13 cellular contexts compared by ENCODE assay signal in the genomic region with DNA sequence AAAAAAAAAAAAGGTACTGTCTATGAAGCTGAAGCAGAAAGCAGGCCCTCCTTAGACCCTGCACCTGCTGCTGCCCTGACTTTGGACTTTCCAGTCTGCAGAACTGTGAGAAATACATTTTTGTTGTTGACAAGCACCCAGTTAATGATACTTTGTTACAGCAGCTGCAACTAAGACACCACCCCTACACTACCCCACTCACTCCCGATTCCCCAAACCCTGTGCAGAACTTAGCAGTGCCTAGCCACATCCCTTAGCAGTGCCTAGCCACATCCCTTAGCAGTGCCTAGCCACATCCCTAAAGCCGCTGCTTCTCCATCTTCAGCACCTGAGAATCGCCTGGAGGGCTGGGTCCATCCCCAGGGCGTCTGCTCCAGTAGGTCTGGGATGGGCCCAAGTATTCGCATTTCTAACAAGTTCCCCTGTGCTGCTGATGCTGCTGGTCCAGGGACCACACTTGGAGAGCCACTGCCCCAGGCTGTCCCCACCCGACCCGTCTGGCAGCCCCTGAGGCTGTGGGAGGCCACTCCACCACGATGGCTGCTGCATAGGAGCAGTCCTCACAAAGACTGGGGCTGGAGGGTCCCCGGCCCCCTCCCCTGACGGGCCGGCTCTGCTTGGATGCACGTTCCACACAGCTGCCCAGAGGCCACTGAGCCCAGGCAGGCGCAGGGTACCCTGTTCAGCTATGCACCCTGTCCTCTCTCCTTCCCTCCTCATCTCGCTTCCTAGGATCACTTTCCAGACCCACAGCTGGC. TPM values are rescaled to one million over a fixed set of nuclear protein-coding genes. Genes with fewer than 3 reads are reported as not detected.
DNase-seq lines count a peak whose midpoint lies in the region; ATAC-seq and TF ChIP-seq lines count a peak whose summit lies in the region.
"Had no signal": no experiment of that assay in that cellular context is flagged by ENCODE, and none has a peak within 500 bp of the region (broad histone marks: within the 10 kb centered on the region; RNA-seq: fewer than 3 reads in every experiment).

No MANE protein-coding gene starts in this region.

- H3K36me3 ChIP-seq in BLaER1 treated with 17β-estradiol and CSF1 and Interleukin-3, amounts not matched to agents 10 nM and 100 nM, result no peaks in the 10 kb centered on the region
- H3K36me3 ChIP-seq in GM23338 (ENCODE audit: insufficient read depth) (no peaks in the 10 kb centered on the region), osteoblast (ENCODE audit: insufficient read depth, low read length) (no peaks in the 10 kb centered on the region)

- no peaks in the 10 kb centered on the region for H3K27me3 ChIP-seq in BLaER1 treated with 17β-estradiol and CSF1 and Interleukin-3, amounts not matched to agents 10 nM and 100 nM
- H3K27me3 ChIP-seq in GM23338 (ENCODE audit: insufficient read depth), result no peaks in the 10 kb centered on the region
- H3K27me3 ChIP-seq in osteoblast (ENCODE audit: insufficient read depth, low read length), result no peaks in the 10 kb centered on the region

- H3K27me3 Mint-ChIP-seq in GM23338 (ENCODE audit: insufficient read depth, low read depth, poor library complexity), result peaks cover 8% of the 10 kb centered on the region

- no peak overlapping the region for H3K4me3 ChIP-seq in BLaER1 treated with 17β-estradiol and CSF1 and Interleukin-3, amounts not matched to agents 10 nM and 100 nM
- H3K4me3 ChIP-seq in GM23338 (no peak overlapping the region), osteoblast (ENCODE audit: insufficient read depth, low read length) (no peak overlapping the region)
- H3K4me3 ChIP-seq: PC-9 had no signal

- no peaks in the 10 kb centered on the region for H4K20me1 ChIP-seq in BLaER1 treated with 17β-estradiol and CSF1 and Interleukin-3, amounts not matched to agents 10 nM and 100 nM
- H4K20me1 ChIP-seq in GM23338 (replicated peaks; ENCODE audit: insufficient read depth) (no peaks in the 10 kb centered on the region), osteoblast (ENCODE audit: insufficient read depth, low read length) (no peaks in the 10 kb centered on the region)

- peak; percentile 23 for DNase-seq in GM23338 (ENCODE audit: low spot score)
- peak; percentile 54 for DNase-seq in islet precursor cell
- DNase-seq in osteoblast (ENCODE audit: insufficient read length, low spot score, missing footprints), result peak; percentile 69
- DNase-seq in NCI-H748 treated with DMSO at 0.1 percent for 48 hours (lab: John Stamatoyannopoulos, UW), result no peak
- DNase-seq in NCI-H1694 treated with DMSO at 0.1 percent for 48 hours (lab: John Stamatoyannopoulos, UW), result no peak
- DNase-seq in activated naive CD4-positive, alpha-beta T cell treated with Interleukin-2 at 50 U/mL for 16 hours, result no peak
- DNase-seq: DMS153, HFFc6, KBM-7, NCI-H446, PC-9, SK-N-SH had no signal

- TF ChIP-seq CTCF in GM23338 (conservative IDR thresholded peaks at IDR 0.05; ENCODE audit: low read depth in 2 of 2), result no peak
- no peak for TF ChIP-seq CTCF in osteoblast (IDR thresholded peaks at IDR 0.05; ENCODE audit: extremely low read depth, low read depth, low read length)

- H3K4me2 ChIP-seq in BLaER1 treated with 17β-estradiol and CSF1 and Interleukin-3, amounts not matched to agents 10 nM and 100 nM, result peak overlapping the region in 7 of 11 experiments; percentile 17 to 68 (median 38); a peak in 12 of 22 replicates
- H3K4me2 ChIP-seq in GM23338 (no peak overlapping the region), osteoblast (ENCODE audit: insufficient read depth, low read length) (no peak overlapping the region)
- H3K4me2 ChIP-seq: PC-9, SK-N-SH had no signal

- ATAC-seq in GM23338, result no peak

- no peaks in the 10 kb centered on the region for H3K36me3 Mint-ChIP-seq in GM23338 (ENCODE audit: low read depth)

- no peak overlapping the region for H3K27ac ChIP-seq in BLaER1 treated with 17β-estradiol and CSF1 and Interleukin-3, amounts not matched to agents 10 nM and 100 nM
- H3K27ac ChIP-seq in GM23338 (ENCODE audit: low read depth) (no peak overlapping the region), osteoblast (ENCODE audit: low read depth, low read length) (no peak overlapping the region)
- H3K27ac ChIP-seq: PC-9 had no signal

- H3K9me2 ChIP-seq in GM23338 (ENCODE audit: insufficient read depth), result no peaks in the 10 kb centered on the region
- H3K9me2 ChIP-seq: SK-N-SH had no signal

- H3K4me1 Mint-ChIP-seq in GM23338, result peaks cover 38% of the 10 kb centered on the region

- H3K4me1 ChIP-seq in BLaER1 treated with 17β-estradiol and CSF1 and Interleukin-3, amounts not matched to agents 10 nM and 100 nM, result peaks cover 0 to 57% (median 48%) of the 10 kb centered on the region in 10 experiments; a peak in 16 of 20 replicates
- H3K4me1 ChIP-seq in GM23338 (ENCODE audit: insufficient read depth) (peaks cover 28% of the 10 kb centered on the region; the same call in 1 of the 2 replicates), osteoblast (ENCODE audit: insufficient read depth, low read length) (no peaks in the 10 kb centered on the region)

- no peak overlapping the region for H3K9ac ChIP-seq in BLaER1 treated with 17β-estradiol and CSF1 and Interleukin-3, amounts not matched to agents 10 nM and 100 nM
- H3K9ac ChIP-seq: SK-N-SH had no signal

- H3K79me2 ChIP-seq in GM23338 (replicated peaks; ENCODE audit: insufficient read depth) (no peaks in the 10 kb centered on the region), osteoblast (ENCODE audit: insufficient read depth, low read length) (no peaks in the 10 kb centered on the region)

- H3K9me3 ChIP-seq in BLaER1 treated with 17β-estradiol and CSF1 and Interleukin-3, amounts not matched to agents 10 nM and 100 nM (replicated peaks in 1 of 11), result no peaks in the 10 kb centered on the region
- no peaks in the 10 kb centered on the region for H3K9me3 ChIP-seq in osteoblast (ENCODE audit: low read depth, low read length)
- H3K9me3 ChIP-seq: SK-N-SH had no signal

- no peak overlapping the region for H3K4me3 Mint-ChIP-seq in GM23338
- H3K4me3 Mint-ChIP-seq: HFFc6 had no signal

- H3K27ac Mint-ChIP-seq in GM23338, result no peak overlapping the region
- H3K27ac Mint-ChIP-seq: HFFc6 had no signal

- H3K9me3 Mint-ChIP-seq in GM23338, result no peaks in the 10 kb centered on the region
- H3K9me3 Mint-ChIP-seq: HFFc6 had no signal

- H2AFZ ChIP-seq in GM23338, result no peak overlapping the region
- no peak overlapping the region for H2AFZ ChIP-seq in osteoblast (ENCODE audit: low read length)
- H2AFZ ChIP-seq: PC-9 had no signal

- 0 out of 2 replicates have a peak, but pooled peaks cover 4% of the 10 kb centered on the region for H3F3A ChIP-seq in GM23338 (replicated peaks; ENCODE audit: low read depth)

TF ChIP-seq in GM23338, 12 proteins besides CTCF, POLR2A, EP300 and RAD21:
- TF ChIP-seq STAT1 (IDR thresholded peaks at IDR 0.05; ENCODE audit: unreplicated experiment) (no peak), JUNB (IDR thresholded peaks at IDR 0.05; ENCODE audit: unreplicated experiment) (no peak), EZH2 (IDR thresholded peaks at IDR 0.05; ENCODE audit: low read depth, unreplicated experiment) (no peak), ZNF331 (CRISPR knock-in tag; IDR thresholded peaks at IDR 0.05; ENCODE audit: low read depth) (no peak), NANOG (IDR thresholded peaks at IDR 0.05; ENCODE audit: borderline replicate concordance) (no peak), ZNF114 (CRISPR knock-in tag; IDR thresholded peaks at IDR 0.05) (no peak)
- TF ChIP-seq, protein P1, sequence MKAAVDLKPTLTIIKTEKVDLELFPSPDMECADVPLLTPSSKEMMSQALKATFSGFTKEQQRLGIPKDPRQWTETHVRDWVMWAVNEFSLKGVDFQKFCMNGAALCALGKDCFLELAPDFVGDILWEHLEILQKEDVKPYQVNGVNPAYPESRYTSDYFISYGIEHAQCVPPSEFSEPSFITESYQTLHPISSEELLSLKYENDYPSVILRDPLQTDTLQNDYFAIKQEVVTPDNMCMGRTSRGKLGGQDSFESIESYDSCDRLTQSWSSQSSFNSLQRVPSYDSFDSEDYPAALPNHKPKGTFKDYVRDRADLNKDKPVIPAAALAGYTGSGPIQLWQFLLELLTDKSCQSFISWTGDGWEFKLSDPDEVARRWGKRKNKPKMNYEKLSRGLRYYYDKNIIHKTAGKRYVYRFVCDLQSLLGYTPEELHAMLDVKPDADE (IDR thresholded peaks at IDR 0.05), result no peak

RNA-seq across cellular contexts. Expression of gene PPP1R13B, which starts 10.9 kb away (rescaled TPM):
- 6.5 and 8.5 TPM in 2 replicates for total RNA-seq in GM23338 (2014; rRNA removed; shearing (Covaris generic))
- 2.0 and 3.8 TPM in 2 replicates for polyA plus RNA-seq in GM23338 (2016; fragmentation: Nextera tagmentation; extraction: Ambion mirVana)
- 3.3 and 4.4 TPM in 2 replicates for total RNA-seq in osteoblast

Comparison
In these comparisons a context has a peak if more than half of its experiments do, and no peak if none do; other contexts are left out.
1. H3K4me2 ChIP-seq: peak in BLaER1 treated with 17β-estradiol and CSF1 and Interleukin-3, amounts not matched to agents 10 nM and 100 nM (7 of 11); none in GM23338 (single experiment) and osteoblast (single experiment).
2. DNase-seq: peak in GM23338 (single experiment), islet precursor cell (single experiment) and osteoblast (single experiment); none in NCI-H748 treated with DMSO at 0.1 percent for 48 hours (single experiment), NCI-H1694 treated with DMSO at 0.1 percent for 48 hours (single experiment) and activated naive CD4-positive, alpha-beta T cell treated with Interleukin-2 at 50 U/mL for 16 hours (single experiment).